Comparison of ENCODE assay signal across 17 cellular contexts in the genomic region with DNA sequence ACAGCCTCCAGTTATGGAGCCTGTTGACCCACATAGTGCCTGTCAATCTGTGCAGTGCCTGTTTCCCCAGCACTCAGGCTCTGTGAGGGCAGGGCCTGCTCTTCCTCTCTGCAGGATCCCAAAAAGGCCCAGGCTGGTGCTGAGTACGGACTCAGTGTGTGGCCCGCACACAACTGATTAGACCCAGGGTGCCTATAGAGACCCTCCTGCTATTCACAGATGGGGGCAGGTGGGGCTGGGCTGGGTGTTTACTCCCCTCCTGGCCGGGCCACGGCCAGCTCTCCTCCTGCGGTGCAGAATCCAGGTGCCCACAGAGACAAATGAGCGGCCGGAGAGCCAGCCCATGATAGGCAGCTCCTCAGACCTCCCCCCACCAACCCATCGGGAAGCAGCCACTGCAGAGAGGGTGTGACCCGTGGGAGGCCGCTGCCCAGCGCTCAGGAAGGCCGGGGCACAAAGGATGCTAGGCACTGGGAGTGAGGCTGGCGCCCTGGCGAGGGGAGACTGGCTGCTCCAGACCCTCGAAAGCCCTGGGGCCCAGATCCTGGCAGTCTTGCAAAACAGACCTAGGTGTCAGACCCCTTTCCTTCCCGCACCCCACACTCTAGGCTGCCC.
DNase-seq lines count a peak whose midpoint lies in the region; ATAC-seq and TF ChIP-seq lines count a peak whose summit lies in the region.
"Had no signal": no experiment of that assay in that cellular context is flagged by ENCODE, and none has a peak within 500 bp of the region (broad histone marks: within the 10 kb centered on the region; RNA-seq: fewer than 3 reads in every experiment).

No MANE protein-coding gene starts in this region.

- H3K36me3 Mint-ChIP-seq in chondrocyte (ENCODE audit: low read depth), result no peaks in the 10 kb centered on the region
- H3K36me3 Mint-ChIP-seq in activated T-helper 2 cell treated with anti-CD3 and anti-CD28 coated beads, Interferon-gamma antibody, Interleukin-2, Interleukin-4, amounts not matched to agents 10 μg/mL and 5 μg/mL and 100 μg/mL, durations not matched to agents 14 hours and 24 hours and 36 hours (ENCODE audit: low read depth), result no peaks in the 10 kb centered on the region
- H3K36me3 Mint-ChIP-seq: CD4-positive, CD25-positive, alpha-beta regulatory T cell; IgD-negative memory B cell had no signal

- no peak overlapping the region for H3K27ac ChIP-seq in HEK293 (ENCODE audit: extremely low read depth, low read depth, low read length)
- peak overlapping the region in 53 of 59 donors; percentile 5 to 82 (median 66) for H3K27ac ChIP-seq in dorsolateral prefrontal cortex
- no peak overlapping the region for H3K27ac ChIP-seq in osteoblast (ENCODE audit: low read depth, low read length)
- H3K27ac ChIP-seq: GM23248 had no signal

- no peak overlapping the region for H3K27ac Mint-ChIP-seq in chondrocyte (ENCODE audit: unreplicated experiment)
- H3K27ac Mint-ChIP-seq in activated T-helper 2 cell treated with anti-CD3 and anti-CD28 coated beads, Interferon-gamma antibody, Interleukin-2, Interleukin-4, amounts not matched to agents 10 μg/mL and 5 μg/mL and 100 μg/mL, durations not matched to agents 14 hours and 24 hours and 36 hours, result no peak overlapping the region
- H3K27ac Mint-ChIP-seq: CD4-positive, CD25-positive, alpha-beta regulatory T cell; IgD-negative memory B cell had no signal

- H3K4me2 ChIP-seq in osteoblast (ENCODE audit: insufficient read depth, low read length), result no peak overlapping the region

- peaks cover 30% of the 10 kb centered on the region for H3K27me3 Mint-ChIP-seq in chondrocyte (ENCODE audit: low read depth)
- H3K27me3 Mint-ChIP-seq in activated T-helper 2 cell treated with anti-CD3 and anti-CD28 coated beads, Interferon-gamma antibody, Interleukin-2, Interleukin-4, amounts not matched to agents 10 μg/mL and 5 μg/mL and 100 μg/mL, durations not matched to agents 14 hours and 24 hours and 36 hours (ENCODE audit: low read depth), result no peaks in the 10 kb centered on the region
- H3K27me3 Mint-ChIP-seq: CD4-positive, CD25-positive, alpha-beta regulatory T cell had no signal

- H3K79me2 ChIP-seq in osteoblast (ENCODE audit: insufficient read depth, low read length), result no peaks in the 10 kb centered on the region

- H3K36me3 ChIP-seq in HEK293 (ENCODE audit: control insufficient read depth in 2 of 2, insufficient read depth in 1 of 2, low read length in 2 of 2), result no peaks in the 10 kb centered on the region
- no peaks in the 10 kb centered on the region for H3K36me3 ChIP-seq in osteoblast (ENCODE audit: insufficient read depth, low read length)

- no peak for TF ChIP-seq CTCF in HEK293 (tag by site-specific recombination; IDR thresholded peaks at IDR 0.05)
- TF ChIP-seq CTCF in dorsolateral prefrontal cortex (IDR thresholded peaks at IDR 0.05 in 54 of 56, conservative IDR thresholded peaks at IDR 0.05 in 2 of 56; ENCODE audit: low read depth in 1 of 56, partially characterized antibody in 56 of 56), result no peak
- no peak for TF ChIP-seq CTCF in osteoblast (IDR thresholded peaks at IDR 0.05; ENCODE audit: extremely low read depth, low read depth, low read length)
- TF ChIP-seq CTCF in chondrocyte (IDR thresholded peaks at IDR 0.05), result no peak

- ATAC-seq in HG02884 (IDR thresholded peaks at IDR 0.05; ENCODE audit: unreplicated experiment), result no peak
- ATAC-seq: GM12878, HCT116 had no signal

- DNase-seq in NCI-H146 treated with DMSO at 0.1 percent for 48 hours (lab: John Stamatoyannopoulos, UW; ENCODE audit: unreplicated experiment), result peak; percentile 4
- DNase-seq in dorsolateral prefrontal cortex, result no peak
- DNase-seq in osteoblast (ENCODE audit: insufficient read length, low spot score, missing footprints), result peak; percentile 36
- no peak for DNase-seq in chondrocyte (ENCODE audit: low spot score)
- DNase-seq in activated T-helper 2 cell treated with anti-CD3 and anti-CD28 coated beads, Interferon-gamma antibody, Interleukin-2, Interleukin-4, amounts not matched to agents 10 μg/mL and 5 μg/mL and 100 μg/mL, durations not matched to agents 14 hours and 24 hours and 36 hours (ENCODE audit: low spot score), result no peak
- DNase-seq: CD4-positive, CD25-positive, alpha-beta regulatory T cell; GM23248; NCI-H187 treated with DMSO at 0.1 percent for 48 hours; NCI-H2107; NCI-H510A; NCI-H748 treated with DMSO at 0.1 percent for 48 hours; SW 1271 had no signal

- H3K9me3 ChIP-seq in HEK293 (ENCODE audit: control insufficient read depth, insufficient read depth, low read depth, low read length) (no peaks in the 10 kb centered on the region), osteoblast (ENCODE audit: low read depth, low read length) (no peaks in the 10 kb centered on the region)

- POLR2A ChIA-PET in HEK293 (lab: Yijun Ruan, JAX), result no interaction called here

- H3K4me3 ChIP-seq in HEK293 (ENCODE audit: low read depth, low read length), result no peak overlapping the region
- H3K4me3 ChIP-seq in dorsolateral prefrontal cortex, result peak overlapping the region in 19 of 59 donors; percentile 11 to 50 (median 40)
- no peak overlapping the region for H3K4me3 ChIP-seq in osteoblast (ENCODE audit: insufficient read depth, low read length)
- H3K4me3 ChIP-seq: GM12878, GM23248 had no signal

- H3K4me3 Mint-ChIP-seq in chondrocyte (ENCODE audit: unreplicated experiment), result no peak overlapping the region
- no peak overlapping the region for H3K4me3 Mint-ChIP-seq in activated T-helper 2 cell treated with anti-CD3 and anti-CD28 coated beads, Interferon-gamma antibody, Interleukin-2, Interleukin-4, amounts not matched to agents 10 μg/mL and 5 μg/mL and 100 μg/mL, durations not matched to agents 14 hours and 24 hours and 36 hours (ENCODE audit: low read depth)
- H3K4me3 Mint-ChIP-seq: CD4-positive, CD25-positive, alpha-beta regulatory T cell; IgD-negative memory B cell had no signal

- H3K4me1 Mint-ChIP-seq in chondrocyte (ENCODE audit: low read depth), result peaks cover 7% of the 10 kb centered on the region
- H3K4me1 Mint-ChIP-seq in activated T-helper 2 cell treated with anti-CD3 and anti-CD28 coated beads, Interferon-gamma antibody, Interleukin-2, Interleukin-4, amounts not matched to agents 10 μg/mL and 5 μg/mL and 100 μg/mL, durations not matched to agents 14 hours and 24 hours and 36 hours (ENCODE audit: low read depth), result no peaks in the 10 kb centered on the region
- H3K4me1 Mint-ChIP-seq: CD4-positive, CD25-positive, alpha-beta regulatory T cell; IgD-negative memory B cell had no signal

- H3K9me3 Mint-ChIP-seq in chondrocyte (ENCODE audit: low read depth), result no peaks in the 10 kb centered on the region
- H3K9me3 Mint-ChIP-seq in activated T-helper 2 cell treated with anti-CD3 and anti-CD28 coated beads, Interferon-gamma antibody, Interleukin-2, Interleukin-4, amounts not matched to agents 10 μg/mL and 5 μg/mL and 100 μg/mL, durations not matched to agents 14 hours and 24 hours and 36 hours, result no peaks in the 10 kb centered on the region

- H3K27me3 ChIP-seq in dorsolateral prefrontal cortex, result no peaks in the 10 kb centered on the region
- no peaks in the 10 kb centered on the region for H3K27me3 ChIP-seq in osteoblast (ENCODE audit: insufficient read depth, low read length)

- no peaks in the 10 kb centered on the region for H3K4me1 ChIP-seq in HEK293 (ENCODE audit: control insufficient read depth, insufficient read depth, low read length)
- no peaks in the 10 kb centered on the region for H3K4me1 ChIP-seq in osteoblast (ENCODE audit: insufficient read depth, low read length)

- CTCF ChIA-PET in HEK293 (lab: Yijun Ruan, JAX), result no interaction called here

- H2AFZ ChIP-seq in osteoblast (ENCODE audit: low read length), result no peak overlapping the region
- H2AFZ ChIP-seq: GM23248 had no signal

- no peaks in the 10 kb centered on the region for H4K20me1 ChIP-seq in osteoblast (ENCODE audit: insufficient read depth, low read length)

- intact Hi-C loops in dorsolateral prefrontal cortex (cut with DNase I), result no loop called here
- intact Hi-C loops in activated T-helper 2 cell treated with anti-CD3 and anti-CD28 coated beads, Interferon-gamma antibody, Interleukin-2, Interleukin-4, amounts not matched to agents 10 μg/mL and 5 μg/mL and 100 μg/mL, durations not matched to agents 14 hours and 24 hours and 36 hours (cut with micrococcal nuclease), result no loop called here

TF ChIP-seq in HEK293, 187 proteins besides CTCF, POLR2A, EP300 and RAD21:
- TF ChIP-seq ZIC2 (tag by site-specific recombination; IDR thresholded peaks at IDR 0.05), result peak; percentile 91
- TF ChIP-seq, protein P1, sequence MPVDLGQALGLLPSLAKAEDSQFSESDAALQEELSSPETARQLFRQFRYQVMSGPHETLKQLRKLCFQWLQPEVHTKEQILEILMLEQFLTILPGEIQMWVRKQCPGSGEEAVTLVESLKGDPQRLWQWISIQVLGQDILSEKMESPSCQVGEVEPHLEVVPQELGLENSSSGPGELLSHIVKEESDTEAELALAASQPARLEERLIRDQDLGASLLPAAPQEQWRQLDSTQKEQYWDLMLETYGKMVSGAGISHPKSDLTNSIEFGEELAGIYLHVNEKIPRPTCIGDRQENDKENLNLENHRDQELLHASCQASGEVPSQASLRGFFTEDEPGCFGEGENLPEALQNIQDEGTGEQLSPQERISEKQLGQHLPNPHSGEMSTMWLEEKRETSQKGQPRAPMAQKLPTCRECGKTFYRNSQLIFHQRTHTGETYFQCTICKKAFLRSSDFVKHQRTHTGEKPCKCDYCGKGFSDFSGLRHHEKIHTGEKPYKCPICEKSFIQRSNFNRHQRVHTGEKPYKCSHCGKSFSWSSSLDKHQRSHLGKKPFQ (tag by site-specific recombination; IDR thresholded peaks at IDR 0.05), result no peak

Comparison
In these comparisons a context has a peak if more than half of its experiments do, and no peak if none do; other contexts are left out.
1. H3K27ac ChIP-seq: peak in dorsolateral prefrontal cortex (53 of 59); none in HEK293 (single experiment) and osteoblast (single experiment).
2. DNase-seq: peak in NCI-H146 treated with DMSO at 0.1 percent for 48 hours (single experiment) and osteoblast (single experiment); none in dorsolateral prefrontal cortex (0 of 10), chondrocyte (single experiment) and activated T-helper 2 cell treated with anti-CD3 and anti-CD28 coated beads, Interferon-gamma antibody, Interleukin-2, Interleukin-4, amounts not matched to agents 10 μg/mL and 5 μg/mL and 100 μg/mL, durations not matched to agents 14 hours and 24 hours and 36 hours (single experiment).